Comparison of ENCODE assay signal across 1 cellular context in the genomic region with DNA sequence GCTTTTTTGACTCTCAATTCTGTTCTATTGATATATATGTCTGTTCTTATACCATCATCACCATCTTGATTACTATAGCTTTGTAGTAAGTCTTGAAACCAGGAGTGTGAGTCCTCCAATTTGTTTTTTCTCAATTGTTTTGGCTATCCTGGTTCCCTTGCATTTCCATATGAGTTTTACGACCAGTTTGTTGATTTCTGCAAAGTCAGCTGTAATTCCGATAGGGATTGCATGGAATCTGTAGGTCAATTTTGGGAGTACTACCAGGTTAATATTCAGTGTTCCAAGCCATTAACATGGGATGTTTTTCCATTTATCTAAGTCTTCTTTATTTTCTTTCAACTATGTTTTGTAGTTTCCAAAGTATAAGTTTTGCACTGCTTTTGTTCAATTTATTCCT.
TF ChIP-seq lines count a peak whose summit lies in the region.

No MANE protein-coding gene starts in this region.

TF ChIP-seq in H1, 55 proteins besides CTCF, POLR2A, EP300 and RAD21 (continued from another document):
- peak; percentile 52; the same call in 1 of the 2 replicates for TF ChIP-seq MAFK (IDR thresholded peaks at IDR 0.05; ENCODE audit: low read depth, low read length)
